In the genomic region with DNA sequence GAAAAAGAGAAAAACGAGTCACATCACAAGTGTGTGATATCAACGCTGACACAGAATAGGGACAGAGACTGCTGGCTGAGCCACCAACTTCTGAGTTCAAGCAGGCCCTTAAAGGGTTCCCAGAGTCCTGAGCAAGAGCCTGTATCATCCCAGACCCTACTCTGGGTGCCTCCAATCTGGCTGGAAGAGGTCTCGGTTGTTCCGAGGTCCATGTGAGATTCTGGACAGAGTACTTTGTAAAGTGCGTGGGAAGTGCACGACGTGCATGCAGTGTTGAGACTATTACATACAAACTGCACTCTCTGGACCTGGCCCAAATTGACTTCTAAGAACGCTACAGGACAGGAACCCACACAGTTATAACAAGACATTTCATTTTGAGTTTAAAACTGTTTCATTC, we compare ENCODE assay signal across 17 cellular contexts. TPM values are rescaled to one million over a fixed set of nuclear protein-coding genes. Genes with fewer than 3 reads are reported as not detected.
DNase-seq lines count a peak whose midpoint lies in the region; ATAC-seq and TF ChIP-seq lines count a peak whose summit lies in the region.
"Had no signal": no experiment of that assay in that cellular context is flagged by ENCODE, and none has a peak within 500 bp of the region (broad histone marks: within the 10 kb centered on the region; RNA-seq: fewer than 3 reads in every experiment).

No MANE protein-coding gene starts in this region.

- no peaks in the 10 kb centered on the region for H4K20me1 ChIP-seq in PC-3 (ENCODE audit: low read length)

- no peak for DNase-seq in PC-3
- no peak for DNase-seq in coronary artery (ENCODE audit: low spot score)
- DNase-seq in right atrium auricular region (ENCODE audit: low spot score), result no peak
- no peak for DNase-seq in sciatic nerve (ENCODE audit: low spot score)
- no peak for DNase-seq in NCI-H345 treated with DMSO at 0.1 percent for 48 hours (lab: John Stamatoyannopoulos, UW; ENCODE audit: unreplicated experiment)
- no peak for DNase-seq in RKO (ENCODE audit: low spot score)
- no peak for DNase-seq in AML-193 (lab: John Stamatoyannopoulos, UW)
- DNase-seq: activated CD4-positive, CD25-positive, alpha-beta regulatory T cell treated with anti-CD3 and anti-CD28 coated beads, Interleukin-2, amount 50 U/mL, for 72 hours; activated CD8-positive, alpha-beta memory T cell treated with anti-CD3 and anti-CD28 coated beads, Interleukin-2, amount 10 ng/mL, durations not matched to agents 7 days and 5 days; activated naive CD4-positive, alpha-beta T cell treated with Interleukin-2 at 50 U/mL for 16 hours; effector CD4-positive, alpha-beta T cell; foreskin melanocyte; H7; NCI-H1694; retina; T-helper 9 cell had no signal

- H3K27ac ChIP-seq in PC-3 (ENCODE audit: low read length), result peak overlapping the region; percentile 99
- H3K27ac ChIP-seq in coronary artery, result peak overlapping the region; percentile 32 to 88
- H3K27ac ChIP-seq in right atrium auricular region, result peak overlapping the region; percentile 79 to 93

- POLR2A ChIA-PET in PC-3 (lab: Charles Lee; ENCODE audit: unreplicated experiment), result interaction anchor here (0.6 kb wide), 2 partner anchors 15 to 41 kb away, joined by 5 to 8 read pairs; a partner anchor contains a TSS

- ATAC-seq in PC-3 (no peak), sciatic nerve (peak; percentile 32), GM18909 (IDR thresholded peaks at IDR 0.05; ENCODE audit: poor library complexity, unreplicated experiment) (no peak)
- ATAC-seq: activated CD8-positive, alpha-beta memory T cell treated with anti-CD3 and anti-CD28 coated beads, Interleukin-2, amount 10 ng/mL, durations not matched to agents 7 days and 5 days had no signal

- H3K36me3 ChIP-seq in PC-3 (ENCODE audit: low read depth, low read length) (peaks cover 24% of the 10 kb centered on the region), right atrium auricular region (no peaks in the 10 kb centered on the region)

- TF ChIP-seq CTCF in PC-3 (conservative IDR thresholded peaks at IDR 0.05; ENCODE audit: low read depth, low read length) (no peak), coronary artery (IDR thresholded peaks at IDR 0.05) (no peak), right atrium auricular region (IDR thresholded peaks at IDR 0.05) (no peak)

- H3K4me1 ChIP-seq in PC-3 (ENCODE audit: insufficient read depth, low read length) (peaks cover 33% of the 10 kb centered on the region), right atrium auricular region (peaks cover 0 to 25% of the 10 kb centered on the region in 2 donors)

- intact Hi-C loops in PC-3 (cut with micrococcal nuclease), result no loop called here
- intact Hi-C loops in sciatic nerve (cut with DNase I), result no loop called here

- H3K9me3 ChIP-seq in PC-3 (ENCODE audit: low read length), result no peaks in the 10 kb centered on the region
- H3K9me3 ChIP-seq in right atrium auricular region, result no peaks in the 10 kb centered on the region

- H3K9ac ChIP-seq in PC-3 (ENCODE audit: low read length), result peak overlapping the region; percentile 92

- no peak overlapping the region for H2AFZ ChIP-seq in PC-3 (ENCODE audit: low read length)

- CTCF ChIA-PET in PC-3 (lab: Charles Lee), result no interaction called here

- no TSS peak for BruUV-seq in PC-3 (replicated peaks; lab: Mats Ljungman, UMichigan)

- no peaks in the 10 kb centered on the region for H3K9me2 ChIP-seq in PC-3 (replicated peaks; ENCODE audit: low read length)

- H3K27me3 ChIP-seq in PC-3 (ENCODE audit: low read length) (no peaks in the 10 kb centered on the region), right atrium auricular region (no peaks in the 10 kb centered on the region)

- H3F3A ChIP-seq in PC-3 (ENCODE audit: low read length, unreplicated experiment), result peaks cover 12% of the 10 kb centered on the region

- no peak overlapping the region for H3K4me2 ChIP-seq in PC-3 (ENCODE audit: low read length)

- H3K4me3 ChIP-seq in PC-3 (ENCODE audit: low read length), result no peak overlapping the region
- peak overlapping the region; percentile 24 for H3K4me3 ChIP-seq in coronary artery
- peak overlapping the region in 1 of 2 donors; percentile 9 for H3K4me3 ChIP-seq in right atrium auricular region

- H3K79me2 ChIP-seq in PC-3 (ENCODE audit: low read length), result peaks cover 45% of the 10 kb centered on the region

RNA-seq across cellular contexts. Expression of a gene that starts 40.6 kb away (rescaled TPM):
- 106 and 108 TPM in 2 replicates for total RNA-seq in PC-3 (2014; rRNA removed)
- total RNA-seq in right atrium auricular region, result 10 to 100 TPM; 10.1 to 22.9 TPM
- 24.4 TPM for total RNA-seq in sciatic nerve

RNA-seq across cellular contexts. Expression of a gene that starts 55.2 kb away (rescaled TPM):
- total RNA-seq in PC-3 (2014; rRNA removed) (13.2 and 20.5 TPM in 2 replicates), right atrium auricular region (1 to 10 TPM; 6.4 to 7.8 TPM), sciatic nerve (13.8 TPM)
